In the genomic region with DNA sequence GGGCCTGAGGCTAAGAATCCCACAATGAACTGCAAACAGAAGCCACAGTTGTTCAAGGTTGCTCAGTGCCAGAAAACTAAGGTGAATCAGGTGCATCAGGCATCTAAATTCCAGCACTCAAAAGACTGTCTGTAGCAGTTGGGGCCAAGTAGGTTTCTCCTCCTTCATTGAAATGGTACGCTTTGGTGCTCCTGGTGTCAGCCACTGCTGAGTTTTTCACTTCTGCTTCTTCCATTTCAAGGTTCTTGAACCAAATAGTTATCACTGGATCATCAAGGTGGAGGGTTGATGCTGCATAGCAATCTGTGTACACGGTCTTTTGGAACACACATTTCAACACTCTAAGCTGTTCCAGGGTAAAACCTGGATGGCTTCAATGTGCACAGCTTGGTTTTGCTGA, we compare ENCODE assay signal across 16 cellular contexts.
DNase-seq lines count a peak whose midpoint lies in the region; ATAC-seq, FAIRE-seq and TF ChIP-seq lines count a peak whose summit lies in the region.
"Had no signal": no experiment of that assay in that cellular context is flagged by ENCODE, and none has a peak within 500 bp of the region (broad histone marks: within the 10 kb centered on the region; RNA-seq: fewer than 3 reads in every experiment).

No MANE protein-coding gene starts in this region.

- no peak overlapping the region for H4K8ac ChIP-seq in H9 (replicated peaks; ENCODE audit: insufficient read length, low read depth, low read length)

- intact Hi-C loops in esophagus muscularis mucosa (cut with DNase I): no loop called here

- H3K4me2 ChIP-seq in H9 (ENCODE audit: insufficient read depth, insufficient read length, low read length): no peak overlapping the region

- no peak overlapping the region for H2BK5ac ChIP-seq in H9 (ENCODE audit: insufficient read length, low read length)

- H3K9ac ChIP-seq in H9 (ENCODE audit: extremely low read depth, insufficient read length, low read length): no peak overlapping the region
- H3K9ac ChIP-seq: parathyroid adenoma had no signal

- WGBS in esophagus muscularis mucosa: 86% methylated on average over 2 of the region's 2 CpGs
- WGBS in H9 (ENCODE audit: extremely low coverage, insufficient read length, low lambda C conversion rate): no CpG with 5 or more reads among the region's 2 CpGs

- H3K23me2 ChIP-seq in H9 (ENCODE audit: insufficient read length, low read depth, low read length, poor library complexity, severe bottlenecking): no peaks in the 10 kb centered on the region

- no peak overlapping the region for H3K27ac Mint-ChIP-seq in H9
- no peak overlapping the region for H3K27ac Mint-ChIP-seq in type B pancreatic cell

- no peak overlapping the region for H3K14ac ChIP-seq in H9 (ENCODE audit: insufficient read depth, low read length)

- no peak overlapping the region for H2AFZ ChIP-seq in H9 (ENCODE audit: low read length)
- H2AFZ ChIP-seq: parathyroid adenoma had no signal

- no peaks in the 10 kb centered on the region for H3K36me3 ChIP-seq in esophagus muscularis mucosa

- H2BK120ac ChIP-seq in H9 (ENCODE audit: low read depth, low read length, poor library complexity, severe bottlenecking): no peak overlapping the region

- H3K56ac ChIP-seq in H9 (ENCODE audit: insufficient read length, low read depth, low read length): no peak overlapping the region

- H3K9me3 ChIP-seq in esophagus muscularis mucosa: no peaks in the 10 kb centered on the region
- no peaks in the 10 kb centered on the region for H3K9me3 ChIP-seq in H9 (ENCODE audit: control insufficient read depth, low read depth, low read length)

- no peak overlapping the region for H3K23ac ChIP-seq in H9 (ENCODE audit: insufficient read length, low read depth, low read length)

- no peak for TF ChIP-seq CTCF in esophagus muscularis mucosa (IDR thresholded peaks at IDR 0.05)
- TF ChIP-seq CTCF in H9 (conservative IDR thresholded peaks at IDR 0.05): no peak
- TF ChIP-seq CTCF in type B pancreatic cell (conservative IDR thresholded peaks at IDR 0.05): no peak

- no peaks in the 10 kb centered on the region; a peak in 1 of 7 replicates for H3K36me3 Mint-ChIP-seq in H9 (ENCODE audit: insufficient read depth in 1 of 3, low read depth in 3 of 3)
- H3K36me3 Mint-ChIP-seq in type B pancreatic cell: no peaks in the 10 kb centered on the region

- DNase-seq in GM12891 (ENCODE audit: insufficient read length, low spot score) (no peak), esophagus muscularis mucosa (ENCODE audit: extremely low spot score) (no peak), H9 (no peak), NCI-H2171 (lab: John Stamatoyannopoulos, UW) (no peak), type B pancreatic cell (ENCODE audit: extremely low spot score, unreplicated experiment) (no peak)
- DNase-seq: activated T-cell treated with anti-CD3 and anti-CD28 coated beads, Interleukin-2, amount 50 U/mL, for 4 hours; Calu3; H7; NCI-H2081 treated with DMSO at 0.1 percent for 48 hours; OCI-M1; stimulated activated CD4-positive, alpha-beta T cell treated with anti-CD3 and anti-CD28 coated beads, Interleukin-15, amount 100 ng/mL, for 24 hours had no signal

- H3T11ph ChIP-seq in H9 (ENCODE audit: low read length): no peak overlapping the region

- no peak overlapping the region for H3K4me3 ChIP-seq in esophagus muscularis mucosa
- H3K4me3 ChIP-seq: K562 had no signal

- no peak overlapping the region for H4K91ac ChIP-seq in H9 (ENCODE audit: insufficient read length, low read depth, low read length)

- no peak overlapping the region for H2BK15ac ChIP-seq in H9 (ENCODE audit: low read depth, low read length)

- no peak for TF ChIP-seq EP300 in esophagus muscularis mucosa (IDR thresholded peaks at IDR 0.05)

- H3K4me3 Mint-ChIP-seq in H9 (no peak overlapping the region), type B pancreatic cell (no peak overlapping the region)
- H3K4me3 Mint-ChIP-seq: activated T-cell treated with anti-CD3 and anti-CD28 coated beads, Interleukin-2, amount 50 U/mL, for 4 hours had no signal

- H3K9me3 Mint-ChIP-seq in H9: no peaks in the 10 kb centered on the region; a peak in 1 of 5 replicates
- H3K9me3 Mint-ChIP-seq in type B pancreatic cell: no peaks in the 10 kb centered on the region
- H3K9me3 Mint-ChIP-seq: activated T-cell treated with anti-CD3 and anti-CD28 coated beads, Interleukin-2, amount 50 U/mL, for 4 hours had no signal

- H4K5ac ChIP-seq in H9 (ENCODE audit: insufficient read length, low read depth, low read length): no peak overlapping the region

- H4K20me1 ChIP-seq in H9 (ENCODE audit: control insufficient read depth, insufficient read depth, insufficient read length): no peaks in the 10 kb centered on the region

- no peaks in the 10 kb centered on the region for H3K79me1 ChIP-seq in H9 (ENCODE audit: insufficient read depth, low read depth, low read length, poor library complexity, severe bottlenecking)

- H3K27me3 Mint-ChIP-seq in H9 (ENCODE audit: low read depth) (no peaks in the 10 kb centered on the region), type B pancreatic cell (no peaks in the 10 kb centered on the region)

- no peak overlapping the region for H2BK20ac ChIP-seq in H9 (ENCODE audit: low read depth, low read length, poor library complexity, severe bottlenecking)

- H3K27ac ChIP-seq in esophagus muscularis mucosa (replicated peaks in 1 of 4) (no peak overlapping the region), H9 (ENCODE audit: insufficient read length, low read depth, low read length) (no peak overlapping the region)
- H3K27ac ChIP-seq: parathyroid adenoma had no signal

- TF ChIP-seq POLR2A in GM12891 (IDR thresholded peaks at IDR 0.05; ENCODE audit: low read depth, low read length): no peak
- no peak for TF ChIP-seq POLR2A in esophagus muscularis mucosa (IDR thresholded peaks at IDR 0.05; ENCODE audit: low read depth)

- H3K4me1 Mint-ChIP-seq in H9 (peaks cover 31 to 33% of the 10 kb centered on the region in 2 experiments), type B pancreatic cell (ENCODE audit: unreplicated experiment) (peaks cover 4% of the 10 kb centered on the region)

- H3K18ac ChIP-seq in H9 (ENCODE audit: insufficient read length, low read depth, low read length): no peak overlapping the region

- H2AK5ac ChIP-seq in H9 (ENCODE audit: insufficient read length, low read length): no peak overlapping the region

- ATAC-seq in GM19452 (IDR thresholded peaks at IDR 0.05; ENCODE audit: unreplicated experiment) (peak; percentile 87), HG02759 (IDR thresholded peaks at IDR 0.05; ENCODE audit: unreplicated experiment) (peak; percentile 88), HG03432 (IDR thresholded peaks at IDR 0.05; ENCODE audit: unreplicated experiment) (peak; percentile 92)
- ATAC-seq: activated T-cell treated with anti-CD3 and anti-CD28 coated beads, Interleukin-2, amount 50 U/mL, for 4 hours; K562 had no signal

- H3K79me2 ChIP-seq in H9 (ENCODE audit: insufficient read depth, low read length): no peaks in the 10 kb centered on the region
- H3K79me2 ChIP-seq: parathyroid adenoma had no signal

- no peak overlapping the region for H2BK12ac ChIP-seq in H9 (ENCODE audit: insufficient read length, low read depth, low read length)

- no peak overlapping the region for H3K4ac ChIP-seq in H9 (ENCODE audit: low read depth, low read length)

- no peaks in the 10 kb centered on the region for H3K27me3 ChIP-seq in esophagus muscularis mucosa
- H3K27me3 ChIP-seq in H9 (ENCODE audit: insufficient read depth, low read length): no peaks in the 10 kb centered on the region

- FAIRE-seq in GM12891 (lab: Jason Lieb, UNC): peak; percentile 77
- FAIRE-seq: K562 had no signal

- H3K4me1 ChIP-seq in esophagus muscularis mucosa (no peaks in the 10 kb centered on the region), H9 (ENCODE audit: insufficient read depth, low read length) (no peaks in the 10 kb centered on the region; the same call in 1 of the 2 replicates)
- H3K4me1 ChIP-seq: parathyroid adenoma had no signal

TF ChIP-seq in GM12891, 5 proteins besides CTCF, POLR2A, EP300 and RAD21:
- TF ChIP-seq POLR2AphosphoS5 (IDR thresholded peaks at IDR 0.05; ENCODE audit: low read depth, low read length) (no peak), SPI1 (IDR thresholded peaks at IDR 0.05; ENCODE audit: low read depth, low read length) (peak; percentile 92)
